In the genomic region with DNA sequence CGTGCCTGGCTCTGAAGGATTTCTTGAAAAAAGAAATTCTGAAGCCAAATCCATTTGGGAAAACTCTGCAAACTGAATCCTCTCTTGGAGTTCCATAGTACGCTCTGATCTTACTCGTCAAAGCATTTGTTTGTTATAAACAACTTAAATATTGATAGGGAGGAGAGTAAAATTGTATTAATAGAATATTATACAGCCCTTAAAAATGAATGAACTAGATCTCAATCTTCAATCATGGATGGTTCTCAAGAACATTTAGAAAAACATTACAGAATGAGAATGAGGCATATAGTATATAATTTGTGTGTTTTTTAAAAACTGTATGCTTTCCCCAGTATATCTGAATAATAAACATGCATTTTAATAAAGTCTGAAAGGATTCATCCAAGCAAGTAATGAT, we compare ENCODE assay signal across 9 cellular contexts. TPM values are rescaled to one million over a fixed set of nuclear protein-coding genes. Genes with fewer than 3 reads are reported as not detected.
"Had no signal": no experiment of that assay in that cellular context is flagged by ENCODE, and none has a peak within 500 bp of the region (broad histone marks: within the 10 kb centered on the region; RNA-seq: fewer than 3 reads in every experiment).

No MANE protein-coding gene starts in this region.

- H3K4me3 Mint-ChIP-seq: IgD-negative memory B cell had no signal

- H3K27ac ChIP-seq: HL-60, KMS-11 had no signal

- H3K9ac ChIP-seq: KMS-11 had no signal

- H3K4me2 ChIP-seq: KMS-11 had no signal

- H3K9me3 Mint-ChIP-seq: IgD-negative memory B cell had no signal

- H3K27me3 Mint-ChIP-seq: IgD-negative memory B cell had no signal

- DNase-seq: IMR-90, KBM-7, KG1 had no signal

- FAIRE-seq: HepG2, HTR-8/SVneo had no signal

- ATAC-seq: HepG2 had no signal

RNA-seq across cellular contexts. Expression of gene PXT1, which starts 25.0 kb away (rescaled TPM):
- total RNA-seq: HepG2, HT1080, IMR-90 had no signal
- polyA plus RNA-seq: IgD-negative memory B cell, IMR-90 had no signal
